1 cellular context compared by ENCODE assay signal in the genomic region with DNA sequence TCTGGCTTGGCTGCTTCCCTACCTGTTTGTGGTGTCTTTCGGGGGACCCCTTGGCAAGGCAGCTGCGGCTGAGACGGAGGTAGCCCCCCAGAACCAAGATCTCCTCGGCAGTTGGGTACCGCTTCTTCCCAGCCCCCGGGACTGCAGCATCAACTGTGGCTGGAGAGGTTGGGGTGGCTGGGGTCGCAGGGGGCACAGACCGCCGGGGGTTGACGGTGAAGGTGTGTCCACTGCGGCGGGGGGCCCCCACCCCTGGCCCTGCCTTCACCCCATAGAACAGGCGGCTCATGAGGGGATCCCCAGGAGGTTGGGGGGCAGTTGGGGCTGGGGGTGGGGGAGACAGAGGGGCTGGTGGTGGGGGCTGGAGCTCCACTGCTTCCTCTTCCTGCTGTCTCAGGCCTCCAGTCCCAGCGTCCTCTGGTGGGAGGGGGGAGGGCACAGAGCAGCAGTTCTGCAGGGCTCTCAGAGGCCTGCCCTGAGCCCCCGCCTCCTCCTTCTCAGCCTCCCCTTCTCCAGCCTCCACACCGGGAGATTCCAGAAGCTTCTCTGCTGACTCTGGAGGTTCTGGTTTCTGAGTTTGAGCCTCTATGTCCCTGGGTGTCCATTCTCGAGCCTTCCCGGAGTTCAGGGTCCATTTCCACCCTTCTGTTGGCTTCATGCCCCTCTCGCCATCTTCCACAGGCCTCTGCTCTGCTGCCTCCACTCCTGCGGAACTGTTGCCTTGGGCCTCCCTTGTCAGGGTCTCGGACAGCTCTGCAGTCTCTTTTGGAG.
TF ChIP-seq lines count a peak whose summit lies in the region.

No MANE protein-coding gene starts in this region.

TF ChIP-seq in SK-N-SH, 30 proteins besides CTCF, POLR2A, EP300 and RAD21 (continued from another document):
- TF ChIP-seq JUND (IDR thresholded peaks at IDR 0.05), result no peak
- no peak for TF ChIP-seq TCF12 (IDR thresholded peaks at IDR 0.05)
- TF ChIP-seq, protein P1, sequence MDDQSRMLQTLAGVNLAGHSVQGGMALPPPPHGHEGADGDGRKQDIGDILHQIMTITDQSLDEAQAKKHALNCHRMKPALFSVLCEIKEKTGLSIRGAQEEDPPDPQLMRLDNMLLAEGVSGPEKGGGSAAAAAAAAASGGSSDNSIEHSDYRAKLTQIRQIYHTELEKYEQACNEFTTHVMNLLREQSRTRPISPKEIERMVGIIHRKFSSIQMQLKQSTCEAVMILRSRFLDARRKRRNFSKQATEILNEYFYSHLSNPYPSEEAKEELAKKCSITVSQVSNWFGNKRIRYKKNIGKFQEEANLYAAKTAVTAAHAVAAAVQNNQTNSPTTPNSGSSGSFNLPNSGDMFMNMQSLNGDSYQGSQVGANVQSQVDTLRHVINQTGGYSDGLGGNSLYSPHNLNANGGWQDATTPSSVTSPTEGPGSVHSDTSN (IDR thresholded peaks at IDR 0.05), result no peak
- TF ChIP-seq POLR2AphosphoS5 (IDR thresholded peaks at IDR 0.05; ENCODE audit: low read depth, low read length), result no peak
- no peak for TF ChIP-seq ELF1 (IDR thresholded peaks at IDR 0.05)
- TF ChIP-seq, protein P2, sequence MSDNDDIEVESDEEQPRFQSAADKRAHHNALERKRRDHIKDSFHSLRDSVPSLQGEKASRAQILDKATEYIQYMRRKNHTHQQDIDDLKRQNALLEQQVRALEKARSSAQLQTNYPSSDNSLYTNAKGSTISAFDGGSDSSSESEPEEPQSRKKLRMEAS (IDR thresholded peaks at IDR 0.05; ENCODE audit: low read depth), result no peak
- TF ChIP-seq CHD2 (IDR thresholded peaks at IDR 0.05; ENCODE audit: low read length, partially characterized antibody), result no peak
- TF ChIP-seq, protein P3, sequence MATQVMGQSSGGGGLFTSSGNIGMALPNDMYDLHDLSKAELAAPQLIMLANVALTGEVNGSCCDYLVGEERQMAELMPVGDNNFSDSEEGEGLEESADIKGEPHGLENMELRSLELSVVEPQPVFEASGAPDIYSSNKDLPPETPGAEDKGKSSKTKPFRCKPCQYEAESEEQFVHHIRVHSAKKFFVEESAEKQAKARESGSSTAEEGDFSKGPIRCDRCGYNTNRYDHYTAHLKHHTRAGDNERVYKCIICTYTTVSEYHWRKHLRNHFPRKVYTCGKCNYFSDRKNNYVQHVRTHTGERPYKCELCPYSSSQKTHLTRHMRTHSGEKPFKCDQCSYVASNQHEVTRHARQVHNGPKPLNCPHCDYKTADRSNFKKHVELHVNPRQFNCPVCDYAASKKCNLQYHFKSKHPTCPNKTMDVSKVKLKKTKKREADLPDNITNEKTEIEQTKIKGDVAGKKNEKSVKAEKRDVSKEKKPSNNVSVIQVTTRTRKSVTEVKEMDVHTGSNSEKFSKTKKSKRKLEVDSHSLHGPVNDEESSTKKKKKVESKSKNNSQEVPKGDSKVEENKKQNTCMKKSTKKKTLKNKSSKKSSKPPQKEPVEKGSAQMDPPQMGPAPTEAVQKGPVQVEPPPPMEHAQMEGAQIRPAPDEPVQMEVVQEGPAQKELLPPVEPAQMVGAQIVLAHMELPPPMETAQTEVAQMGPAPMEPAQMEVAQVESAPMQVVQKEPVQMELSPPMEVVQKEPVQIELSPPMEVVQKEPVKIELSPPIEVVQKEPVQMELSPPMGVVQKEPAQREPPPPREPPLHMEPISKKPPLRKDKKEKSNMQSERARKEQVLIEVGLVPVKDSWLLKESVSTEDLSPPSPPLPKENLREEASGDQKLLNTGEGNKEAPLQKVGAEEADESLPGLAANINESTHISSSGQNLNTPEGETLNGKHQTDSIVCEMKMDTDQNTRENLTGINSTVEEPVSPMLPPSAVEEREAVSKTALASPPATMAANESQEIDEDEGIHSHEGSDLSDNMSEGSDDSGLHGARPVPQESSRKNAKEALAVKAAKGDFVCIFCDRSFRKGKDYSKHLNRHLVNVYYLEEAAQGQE (IDR thresholded peaks at IDR 0.05; ENCODE audit: low read depth, low read length), result no peak
- no peak for TF ChIP-seq GATA2 (CRISPR knock-in tag; IDR thresholded peaks at IDR 0.05)
- no peak for TF ChIP-seq TEAD4 (IDR thresholded peaks at IDR 0.05; ENCODE audit: borderline replicate concordance, insufficient read depth)
- TF ChIP-seq GABPA (IDR thresholded peaks at IDR 0.05; ENCODE audit: low read depth), result no peak
- TF ChIP-seq MXI1 (IDR thresholded peaks at IDR 0.05; ENCODE audit: low read depth, low read length), result no peak
TF ChIP-seq in SK-N-SH: peak in this region for 0.
